21 cellular contexts compared by ENCODE assay signal in genomic region chr3:154759966-154760365, GRCh38.
"Had no signal": no experiment of that assay in that cellular context is flagged by ENCODE, and none has a peak within 500 bp of the region (broad histone marks: within the 10 kb centered on the region; RNA-seq: fewer than 3 reads in every experiment).

No MANE protein-coding gene starts in this region.

- H3K27ac ChIP-seq: brain microvascular endothelial cell, colonic mucosa, left ventricle myocardium inferior, right lobe of liver, thyroid gland had no signal

- H3K27me3 ChIP-seq: brain microvascular endothelial cell, colonic mucosa, gastroesophageal sphincter, right lobe of liver, thyroid gland had no signal

- H3K36me3 ChIP-seq: brain microvascular endothelial cell, colonic mucosa, gastroesophageal sphincter, left ventricle myocardium inferior, right lobe of liver, thyroid gland had no signal

- H3K4me1 ChIP-seq: colonic mucosa, left ventricle myocardium inferior, right lobe of liver, thyroid gland had no signal

- H3K27ac Mint-ChIP-seq: activated CD4-positive, alpha-beta memory T cell treated with anti-CD3 and anti-CD28 coated beads, Interleukin-2, amount 10 ng/mL, durations not matched to agents 7 days and 5 days; activated naive CD8-positive, alpha-beta T cell treated with anti-CD3 and anti-CD28 coated beads, Interleukin-2, amount 10 ng/mL, durations not matched to agents 7 days and 5 days; activated T-helper 17 cell treated with anti-CD3 and anti-CD28 coated beads, Interleukin-2, amount 50 U/mL, for 72 hours; immature natural killer cell; stimulated activated memory B cell treated with anti-CD40 and anti-IgM and Interleukin-4, amounts not matched to agents 10 μg/mL and 1 μg/mL and 100 μg/mL, for 72 hours; T-helper 2 cell treated with Interferon-gamma antibody and Interleukin-4, amounts not matched to agents 5 μg/mL and 100 μg/mL, for 36 hours had no signal

- ATAC-seq: activated T-helper 17 cell treated with anti-CD3 and anti-CD28 coated beads, Interleukin-2, amount 50 U/mL, for 72 hours; gastroesophageal sphincter; right lobe of liver; stimulated activated memory B cell treated with anti-CD40 and anti-IgM and Interleukin-4, amounts not matched to agents 10 μg/mL and 1 μg/mL and 100 μg/mL, for 72 hours had no signal

- H3K4me1 Mint-ChIP-seq: activated CD4-positive, alpha-beta memory T cell treated with anti-CD3 and anti-CD28 coated beads, Interleukin-2, amount 10 ng/mL, durations not matched to agents 7 days and 5 days; activated naive CD8-positive, alpha-beta T cell treated with anti-CD3 and anti-CD28 coated beads, Interleukin-2, amount 10 ng/mL, durations not matched to agents 7 days and 5 days; activated T-helper 17 cell treated with anti-CD3 and anti-CD28 coated beads, Interleukin-2, amount 50 U/mL, for 72 hours; immature natural killer cell; stimulated activated memory B cell treated with anti-CD40 and anti-IgM and Interleukin-4, amounts not matched to agents 10 μg/mL and 1 μg/mL and 100 μg/mL, for 72 hours had no signal

- H3K4me3 Mint-ChIP-seq: activated CD4-positive, alpha-beta memory T cell treated with anti-CD3 and anti-CD28 coated beads, Interleukin-2, amount 10 ng/mL, durations not matched to agents 7 days and 5 days; activated naive CD8-positive, alpha-beta T cell treated with anti-CD3 and anti-CD28 coated beads, Interleukin-2, amount 10 ng/mL, durations not matched to agents 7 days and 5 days; activated T-helper 17 cell treated with anti-CD3 and anti-CD28 coated beads, Interleukin-2, amount 50 U/mL, for 72 hours; immature natural killer cell; stimulated activated memory B cell treated with anti-CD40 and anti-IgM and Interleukin-4, amounts not matched to agents 10 μg/mL and 1 μg/mL and 100 μg/mL, for 72 hours; T-helper 2 cell treated with Interferon-gamma antibody and Interleukin-4, amounts not matched to agents 5 μg/mL and 100 μg/mL, for 36 hours had no signal

- H3K36me3 Mint-ChIP-seq: activated naive CD8-positive, alpha-beta T cell treated with anti-CD3 and anti-CD28 coated beads, Interleukin-2, amount 10 ng/mL, durations not matched to agents 7 days and 5 days; immature natural killer cell; stimulated activated memory B cell treated with anti-CD40 and anti-IgM and Interleukin-4, amounts not matched to agents 10 μg/mL and 1 μg/mL and 100 μg/mL, for 72 hours had no signal

- H3K9me3 Mint-ChIP-seq: activated CD4-positive, alpha-beta memory T cell treated with anti-CD3 and anti-CD28 coated beads, Interleukin-2, amount 10 ng/mL, durations not matched to agents 7 days and 5 days; activated naive CD8-positive, alpha-beta T cell treated with anti-CD3 and anti-CD28 coated beads, Interleukin-2, amount 10 ng/mL, durations not matched to agents 7 days and 5 days; T-helper 2 cell treated with Interferon-gamma antibody and Interleukin-4, amounts not matched to agents 5 μg/mL and 100 μg/mL, for 36 hours had no signal

- DNase-seq: activated CD4-positive, alpha-beta memory T cell treated with anti-CD3 and anti-CD28 coated beads, Interleukin-2, amount 10 ng/mL, durations not matched to agents 7 days and 5 days; activated CD4-positive, alpha-beta T cell treated with anti-CD3 and anti-CD28 coated beads for 48 hours; activated CD4-positive, CD25-positive, alpha-beta regulatory T cell; activated naive CD4-positive, alpha-beta T cell; activated naive CD8-positive, alpha-beta T cell treated with anti-CD3 and anti-CD28 coated beads, Interleukin-2, amount 10 ng/mL, durations not matched to agents 7 days and 5 days; activated T-cell treated with anti-CD3 and anti-CD28 coated beads, Interleukin-2, amount 50 U/mL, for 1 hour; brain microvascular endothelial cell; central memory CD4-positive, alpha-beta T cell; colonic mucosa; immature natural killer cell; kidney glomerular epithelial cell; left ventricle myocardium inferior; mammary epithelial cell; midbrain; right lobe of liver; stimulated activated CD4-positive, alpha-beta T cell treated with anti-CD3 and anti-CD28 coated beads, Interleukin-4, amount 100 ng/mL, for 24 hours; thyroid gland had no signal

- H3K9me3 ChIP-seq: colonic mucosa, gastroesophageal sphincter, right lobe of liver, thyroid gland had no signal

- H3K27me3 Mint-ChIP-seq: activated CD4-positive, alpha-beta memory T cell treated with anti-CD3 and anti-CD28 coated beads, Interleukin-2, amount 10 ng/mL, durations not matched to agents 7 days and 5 days; activated naive CD8-positive, alpha-beta T cell treated with anti-CD3 and anti-CD28 coated beads, Interleukin-2, amount 10 ng/mL, durations not matched to agents 7 days and 5 days; activated T-helper 17 cell treated with anti-CD3 and anti-CD28 coated beads, Interleukin-2, amount 50 U/mL, for 72 hours; stimulated activated memory B cell treated with anti-CD40 and anti-IgM and Interleukin-4, amounts not matched to agents 10 μg/mL and 1 μg/mL and 100 μg/mL, for 72 hours had no signal

- H3K4me3 ChIP-seq: colonic mucosa, gastroesophageal sphincter, left ventricle myocardium inferior, right lobe of liver, thyroid gland had no signal
